Comparison of ENCODE assay signal across 8 cellular contexts in the genomic region with DNA sequence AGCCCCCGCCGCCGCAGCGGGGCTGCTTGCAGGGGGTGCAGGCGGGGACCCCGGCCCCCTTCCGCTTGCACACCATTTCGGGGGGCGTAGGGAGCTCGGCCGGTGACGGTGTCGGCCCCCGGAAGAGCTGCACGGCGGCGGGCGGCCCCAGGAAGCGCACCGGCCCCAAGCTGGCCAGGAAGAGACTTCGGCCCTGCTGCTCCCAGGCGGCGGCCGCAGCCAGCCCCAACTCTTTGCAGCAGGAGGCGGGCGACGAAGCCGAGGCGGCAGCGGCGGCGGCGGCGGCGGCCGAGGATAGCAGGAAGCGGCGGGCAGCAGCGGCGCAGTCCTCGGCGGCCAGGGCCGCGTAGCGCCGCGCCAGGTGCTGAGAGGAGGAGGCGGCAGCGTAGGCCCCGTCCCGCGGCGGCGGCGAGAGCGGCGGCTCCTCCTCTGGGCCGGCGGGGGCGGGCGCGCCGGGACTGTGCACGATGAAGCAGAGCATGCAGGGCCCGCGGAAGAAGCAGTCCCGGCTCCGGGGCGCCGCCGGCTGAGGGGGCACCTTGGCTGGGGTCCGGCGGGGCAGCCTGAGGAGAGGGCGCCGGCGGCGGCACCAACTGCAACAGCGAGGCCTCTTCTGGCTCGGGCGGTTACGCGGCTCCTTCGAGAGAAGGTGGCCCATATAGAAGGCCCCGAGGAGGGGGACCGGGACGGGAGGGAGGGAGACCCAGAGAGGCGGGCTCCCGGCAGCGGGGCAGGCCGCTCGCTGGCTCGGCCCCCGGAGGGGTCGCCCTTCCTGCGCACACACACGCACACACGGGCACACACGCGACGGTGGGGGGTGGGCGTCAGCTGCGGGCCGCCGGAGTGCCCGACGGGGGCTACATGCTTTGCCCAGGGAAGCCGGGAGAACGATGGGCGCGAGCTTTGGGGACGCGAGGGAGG. TPM values are rescaled to one million over a fixed set of nuclear protein-coding genes. Genes with fewer than 3 reads are reported as not detected.
DNase-seq lines count a peak whose midpoint lies in the region; ATAC-seq and TF ChIP-seq lines count a peak whose summit lies in the region.

No MANE protein-coding gene starts in this region.

- peak overlapping the region; percentile 73 for H3K4me3 Mint-ChIP-seq in activated naive CD8-positive, alpha-beta T cell treated with anti-CD3 and anti-CD28 coated beads, Interleukin-2, amount 10 ng/mL, durations not matched to agents 7 days and 5 days
- H3K4me3 Mint-ChIP-seq in type B pancreatic cell: peak overlapping the region; percentile 78

- peaks cover 17% of the 10 kb centered on the region for H3K36me3 Mint-ChIP-seq in activated naive CD8-positive, alpha-beta T cell treated with anti-CD3 and anti-CD28 coated beads, Interleukin-2, amount 10 ng/mL, durations not matched to agents 7 days and 5 days
- H3K36me3 Mint-ChIP-seq in type B pancreatic cell: peaks cover 11% of the 10 kb centered on the region

- DNase-seq in D341Med (ENCODE audit: low spot score) (peak; percentile 76), SK-N-DZ (ENCODE audit: low spot score) (peak; percentile 73), cardiac septum (ENCODE audit: low spot score) (peak; percentile 86), posterior cingulate gyrus (peak; percentile 40 to 97 (median 72)), type B pancreatic cell (ENCODE audit: extremely low spot score, unreplicated experiment) (peak; percentile 84)
- DNase-seq in activated naive CD8-positive, alpha-beta T cell treated with anti-CD3 and anti-CD28 coated beads, Interleukin-2, amount 10 ng/mL, durations not matched to agents 7 days and 5 days: peak; percentile 85

- H3K27me3 Mint-ChIP-seq in activated naive CD8-positive, alpha-beta T cell treated with anti-CD3 and anti-CD28 coated beads, Interleukin-2, amount 10 ng/mL, durations not matched to agents 7 days and 5 days: no peaks in the 10 kb centered on the region
- no peaks in the 10 kb centered on the region for H3K27me3 Mint-ChIP-seq in type B pancreatic cell

- peaks cover 2% of the 10 kb centered on the region for H3K9me3 Mint-ChIP-seq in activated naive CD8-positive, alpha-beta T cell treated with anti-CD3 and anti-CD28 coated beads, Interleukin-2, amount 10 ng/mL, durations not matched to agents 7 days and 5 days
- no peaks in the 10 kb centered on the region for H3K9me3 Mint-ChIP-seq in type B pancreatic cell

- H3K27ac Mint-ChIP-seq in activated naive CD8-positive, alpha-beta T cell treated with anti-CD3 and anti-CD28 coated beads, Interleukin-2, amount 10 ng/mL, durations not matched to agents 7 days and 5 days: peak overlapping the region; percentile 84
- peak overlapping the region; percentile 51 for H3K27ac Mint-ChIP-seq in type B pancreatic cell

- ATAC-seq in GM19455 (IDR thresholded peaks at IDR 0.05; ENCODE audit: unreplicated experiment) (peak; percentile 55), HG03571 (IDR thresholded peaks at IDR 0.05; ENCODE audit: unreplicated experiment) (peak; percentile 38)
- peak; percentile 68 for ATAC-seq in activated naive CD8-positive, alpha-beta T cell treated with anti-CD3 and anti-CD28 coated beads, Interleukin-2, amount 10 ng/mL, durations not matched to agents 7 days and 5 days (ENCODE audit: low read depth)

- POLR2A ChIA-PET in activated naive CD8-positive, alpha-beta T cell treated with anti-CD3 and anti-CD28 coated beads, Interleukin-2, amount 10 ng/mL, durations not matched to agents 7 days and 5 days (lab: Charles Lee): interaction anchor here (0.5 to 3.2 kb wide), 6 partner anchors 11 to 1308 kb away, joined by 3 to 8 read pairs (median 4); a partner anchor contains a TSS

- peaks cover 20% of the 10 kb centered on the region for H3K4me1 Mint-ChIP-seq in activated naive CD8-positive, alpha-beta T cell treated with anti-CD3 and anti-CD28 coated beads, Interleukin-2, amount 10 ng/mL, durations not matched to agents 7 days and 5 days
- peaks cover 12% of the 10 kb centered on the region for H3K4me1 Mint-ChIP-seq in type B pancreatic cell (ENCODE audit: unreplicated experiment)

- TF ChIP-seq CTCF in type B pancreatic cell (conservative IDR thresholded peaks at IDR 0.05): no peak

- intact Hi-C loops in cardiac septum (cut with DNase I) (loop anchor here (5.0 kb wide), 1 partner anchor 1031 kb away; no protein-coding TSS in a partner anchor), posterior cingulate gyrus (cut with DNase I) (no loop called here)

RNA-seq across cellular contexts. Expression of a gene that starts 0.6 kb away (rescaled TPM):
- polyA plus RNA-seq in SK-N-DZ (2014; cell fraction: cytosol; rRNA removed): 15.3 and 18.0 TPM in 2 replicates
- polyA plus RNA-seq in SK-N-DZ (2014; cell fraction: nucleus; rRNA removed): 2.9 and 10.5 TPM in 2 replicates
- total RNA-seq in activated naive CD8-positive, alpha-beta T cell treated with anti-CD3 and anti-CD28 coated beads, Interleukin-2, amount 10 ng/mL, durations not matched to agents 7 days and 5 days: 10 to 100 TPM; 13.5 to 17.4 TPM
- 27.3 TPM for total RNA-seq in cardiac septum
- total RNA-seq in type B pancreatic cell (ENCODE audit: low replicate concordance): 10.4 and 11.1 TPM in 2 replicates

Comparison
In these comparisons a context has a peak if more than half of its experiments do, and no peak if none do; other contexts are left out.
1. Peak in every context shown above with its lines: DNase-seq and ATAC-seq.